Comparison of ENCODE assay signal across 11 cellular contexts in the genomic region with DNA sequence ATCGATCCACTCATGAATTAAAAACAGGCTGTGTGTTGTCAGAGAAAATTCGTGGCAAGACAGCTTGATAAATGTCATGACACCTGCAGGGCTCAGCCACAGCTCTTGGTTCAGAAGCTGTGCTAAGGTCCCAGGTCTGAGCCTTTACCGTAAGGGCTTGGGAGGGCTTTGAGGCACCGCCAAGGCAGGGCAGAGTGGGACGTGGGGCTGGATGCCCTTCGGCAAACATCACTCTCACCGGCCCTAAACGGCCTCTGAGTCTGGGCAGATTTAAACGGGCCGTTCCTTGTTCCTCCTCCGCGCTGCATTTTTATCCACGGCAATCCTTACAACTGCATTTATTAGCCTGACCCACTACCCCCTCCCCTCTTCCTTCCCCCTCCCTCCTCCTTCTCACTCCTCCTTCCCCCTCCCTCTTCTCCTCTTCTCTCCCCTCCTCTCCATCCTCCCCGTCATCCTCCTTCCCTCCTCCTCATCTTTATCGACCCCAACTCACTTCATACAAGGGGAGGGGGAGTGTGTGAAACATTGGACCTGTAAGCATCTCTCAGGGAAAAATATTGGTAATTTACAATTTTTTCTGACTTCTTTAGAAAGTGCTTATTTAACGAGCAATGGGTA. TPM values are rescaled to one million over a fixed set of nuclear protein-coding genes. Genes with fewer than 3 reads are reported as not detected.
DNase-seq lines count a peak whose midpoint lies in the region; ATAC-seq and TF ChIP-seq lines count a peak whose summit lies in the region.
"Had no signal": no experiment of that assay in that cellular context is flagged by ENCODE, and none has a peak within 500 bp of the region (broad histone marks: within the 10 kb centered on the region; RNA-seq: fewer than 3 reads in every experiment).

No MANE protein-coding gene starts in this region.

- no peak overlapping the region for H3K4me3 ChIP-seq in suprapubic skin

- peaks cover 84% of the 10 kb centered on the region for H3K4me1 Mint-ChIP-seq in activated CD4-positive, alpha-beta T cell treated with anti-CD3 and anti-CD28 coated beads, Interleukin-2, amount 10 ng/mL, durations not matched to agents 24 days and 14 days
- peaks cover 95% of the 10 kb centered on the region for H3K4me1 Mint-ChIP-seq in activated T-helper 1 cell treated with anti-CD3 and anti-CD28 coated beads, Interleukin-12 subunit alpha, Interleukin-12 subunit beta, Interleukin-2, Interleukin-4 antibody, amounts not matched to agents 30 ng/mL and 10 ng/mL and 1 ng/mL, durations not matched to agents 14 hours and 24 hours and 36 hours (ENCODE audit: low read depth)
- H3K4me1 Mint-ChIP-seq in progenitor cell of endocrine pancreas (ENCODE audit: low read depth), result peaks cover 16% of the 10 kb centered on the region

- H3K27ac Mint-ChIP-seq in activated CD4-positive, alpha-beta T cell treated with anti-CD3 and anti-CD28 coated beads, Interleukin-2, amount 10 ng/mL, durations not matched to agents 24 days and 14 days, result peak overlapping the region; percentile 97
- peak overlapping the region; percentile 95 for H3K27ac Mint-ChIP-seq in activated T-helper 1 cell treated with anti-CD3 and anti-CD28 coated beads, Interleukin-12 subunit alpha, Interleukin-12 subunit beta, Interleukin-2, Interleukin-4 antibody, amounts not matched to agents 30 ng/mL and 10 ng/mL and 1 ng/mL, durations not matched to agents 14 hours and 24 hours and 36 hours
- no peak overlapping the region for H3K27ac Mint-ChIP-seq in progenitor cell of endocrine pancreas

- TF ChIP-seq POLR2A in suprapubic skin (IDR thresholded peaks at IDR 0.05), result no peak

- H3K4me3 Mint-ChIP-seq in activated CD4-positive, alpha-beta T cell treated with anti-CD3 and anti-CD28 coated beads, Interleukin-2, amount 10 ng/mL, durations not matched to agents 24 days and 14 days, result peak overlapping the region; percentile 80
- H3K4me3 Mint-ChIP-seq in activated T-helper 1 cell treated with anti-CD3 and anti-CD28 coated beads, Interleukin-12 subunit alpha, Interleukin-12 subunit beta, Interleukin-2, Interleukin-4 antibody, amounts not matched to agents 30 ng/mL and 10 ng/mL and 1 ng/mL, durations not matched to agents 14 hours and 24 hours and 36 hours, result peak overlapping the region; percentile 83
- H3K4me3 Mint-ChIP-seq in progenitor cell of endocrine pancreas (ENCODE audit: low read depth), result no peak overlapping the region

- peaks cover 56% of the 10 kb centered on the region for H3K4me1 ChIP-seq in suprapubic skin
- H3K4me1 ChIP-seq: BE2C had no signal

- no peaks in the 10 kb centered on the region for H3K9me3 Mint-ChIP-seq in activated CD4-positive, alpha-beta T cell treated with anti-CD3 and anti-CD28 coated beads, Interleukin-2, amount 10 ng/mL, durations not matched to agents 24 days and 14 days
- H3K9me3 Mint-ChIP-seq in activated T-helper 1 cell treated with anti-CD3 and anti-CD28 coated beads, Interleukin-12 subunit alpha, Interleukin-12 subunit beta, Interleukin-2, Interleukin-4 antibody, amounts not matched to agents 30 ng/mL and 10 ng/mL and 1 ng/mL, durations not matched to agents 14 hours and 24 hours and 36 hours, result no peaks in the 10 kb centered on the region
- H3K9me3 Mint-ChIP-seq in progenitor cell of endocrine pancreas (ENCODE audit: low read depth), result no peaks in the 10 kb centered on the region

- H3K27me3 Mint-ChIP-seq in activated CD4-positive, alpha-beta T cell treated with anti-CD3 and anti-CD28 coated beads, Interleukin-2, amount 10 ng/mL, durations not matched to agents 24 days and 14 days, result no peaks in the 10 kb centered on the region
- H3K27me3 Mint-ChIP-seq in activated T-helper 1 cell treated with anti-CD3 and anti-CD28 coated beads, Interleukin-12 subunit alpha, Interleukin-12 subunit beta, Interleukin-2, Interleukin-4 antibody, amounts not matched to agents 30 ng/mL and 10 ng/mL and 1 ng/mL, durations not matched to agents 14 hours and 24 hours and 36 hours (ENCODE audit: insufficient read depth), result no peaks in the 10 kb centered on the region
- no peaks in the 10 kb centered on the region for H3K27me3 Mint-ChIP-seq in progenitor cell of endocrine pancreas

- no peak for TF ChIP-seq EP300 in suprapubic skin (IDR thresholded peaks at IDR 0.05)

- no peaks in the 10 kb centered on the region for H3K9me3 ChIP-seq in suprapubic skin
- H3K9me3 ChIP-seq: BE2C had no signal

- TF ChIP-seq CTCF in suprapubic skin (IDR thresholded peaks at IDR 0.05), result no peak
- no peak for TF ChIP-seq CTCF in progenitor cell of endocrine pancreas (IDR thresholded peaks at IDR 0.05; ENCODE audit: unreplicated experiment)

- peaks cover 62% of the 10 kb centered on the region for H3K36me3 Mint-ChIP-seq in activated CD4-positive, alpha-beta T cell treated with anti-CD3 and anti-CD28 coated beads, Interleukin-2, amount 10 ng/mL, durations not matched to agents 24 days and 14 days (ENCODE audit: low read depth)
- H3K36me3 Mint-ChIP-seq in activated T-helper 1 cell treated with anti-CD3 and anti-CD28 coated beads, Interleukin-12 subunit alpha, Interleukin-12 subunit beta, Interleukin-2, Interleukin-4 antibody, amounts not matched to agents 30 ng/mL and 10 ng/mL and 1 ng/mL, durations not matched to agents 14 hours and 24 hours and 36 hours (ENCODE audit: low read depth), result peaks cover 45% of the 10 kb centered on the region
- H3K36me3 Mint-ChIP-seq in progenitor cell of endocrine pancreas (ENCODE audit: insufficient read depth), result peaks cover 15% of the 10 kb centered on the region

- DNase-seq in activated CD4-positive, alpha-beta T cell treated with anti-CD3 and anti-CD28 coated beads, Interleukin-2, amount 10 ng/mL, durations not matched to agents 24 days and 14 days, result no peak
- no peak for DNase-seq in activated CD4-positive, alpha-beta T cell treated with anti-CD3 and anti-CD28 coated beads for 1 hour
- no peak for DNase-seq in activated T-helper 1 cell treated with anti-CD3 and anti-CD28 coated beads, Interleukin-12 subunit alpha, Interleukin-12 subunit beta, Interleukin-2, Interleukin-4 antibody, amounts not matched to agents 30 ng/mL and 10 ng/mL and 1 ng/mL, durations not matched to agents 14 hours and 24 hours and 36 hours (ENCODE audit: low spot score)
- DNase-seq in islet precursor cell (peak; percentile 86), suprapubic skin (ENCODE audit: low spot score in 2 of 2) (peak in 1 of 2 donors; percentile 68), progenitor cell of endocrine pancreas (ENCODE audit: low spot score, unreplicated experiment) (no peak), mucosa of gallbladder (ENCODE audit: low spot score) (no peak)
- DNase-seq: BE2C, NCI-H510A, small intestine had no signal

- ATAC-seq in HG02642 (IDR thresholded peaks at IDR 0.05; ENCODE audit: poor library complexity, unreplicated experiment), result no peak

- peaks cover 6% of the 10 kb centered on the region for H3K36me3 ChIP-seq in suprapubic skin
- H3K36me3 ChIP-seq: BE2C had no signal

- WGBS in suprapubic skin, result 26% methylated on average over 14 of the region's 16 CpGs

- H3K27me3 ChIP-seq in suprapubic skin, result no peaks in the 10 kb centered on the region
- H3K27me3 ChIP-seq: BE2C had no signal

- peak overlapping the region; percentile 29 for H3K27ac ChIP-seq in suprapubic skin

- intact Hi-C loops in activated CD4-positive, alpha-beta T cell treated with anti-CD3 and anti-CD28 coated beads, Interleukin-2, amount 10 ng/mL, durations not matched to agents 24 days and 14 days (cut with micrococcal nuclease), result no loop called here
- intact Hi-C loops in activated T-helper 1 cell treated with anti-CD3 and anti-CD28 coated beads, Interleukin-12 subunit alpha, Interleukin-12 subunit beta, Interleukin-2, Interleukin-4 antibody, amounts not matched to agents 30 ng/mL and 10 ng/mL and 1 ng/mL, durations not matched to agents 14 hours and 24 hours and 36 hours (cut with micrococcal nuclease), result no loop called here

RNA-seq across cellular contexts. Expression of a gene that starts 33.9 kb away (rescaled TPM):
- 60.2 and 63.1 TPM in 2 replicates for total RNA-seq in activated CD4-positive, alpha-beta T cell treated with anti-CD3 and anti-CD28 coated beads, Interleukin-2, amount 10 ng/mL, durations not matched to agents 24 days and 14 days
- total RNA-seq in activated T-helper 1 cell treated with anti-CD3 and anti-CD28 coated beads, Interleukin-12 subunit alpha, Interleukin-12 subunit beta, Interleukin-2, Interleukin-4 antibody, amounts not matched to agents 30 ng/mL and 10 ng/mL and 1 ng/mL, durations not matched to agents 14 hours and 24 hours and 36 hours, result 57.3 and 63.6 TPM in 2 replicates
- 100 to 1,000 TPM in 1 of 4 donors, 10 to 100 TPM in 3; 37.0 to 100 (median 69.3) TPM for total RNA-seq in suprapubic skin
- 38.4 and 39.0 TPM in 2 replicates for total RNA-seq in progenitor cell of endocrine pancreas
- 91.4 TPM for total RNA-seq in mucosa of gallbladder
